In the genomic region with DNA sequence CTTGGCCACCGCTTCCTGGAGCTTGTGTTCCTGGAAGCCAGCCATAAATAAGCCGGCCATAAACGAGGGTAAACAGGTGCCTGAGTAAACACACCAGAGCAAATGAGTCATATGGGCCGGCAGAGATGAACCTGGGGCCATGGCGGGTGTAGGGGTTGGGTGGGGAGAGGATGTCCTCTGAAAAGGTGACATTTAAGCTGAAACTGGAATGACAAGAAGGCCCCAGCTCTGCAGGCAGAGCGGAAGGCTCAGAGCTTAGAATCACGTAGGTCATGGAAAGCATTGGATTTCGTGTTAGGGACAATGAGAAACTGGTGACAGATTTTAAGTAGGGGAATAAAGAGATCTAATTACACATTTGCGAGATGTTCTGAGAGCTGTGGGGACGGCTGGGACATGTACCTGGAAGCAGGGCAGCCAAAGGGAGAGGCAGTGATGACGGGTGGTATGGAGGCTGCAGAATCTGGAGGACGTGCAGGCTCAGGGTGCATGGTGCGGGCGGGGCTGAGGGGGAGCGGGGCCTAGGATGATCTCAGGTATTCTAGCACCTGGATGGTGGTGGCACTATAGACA, we compare ENCODE assay signal across 9 cellular contexts. TPM values are rescaled to one million over a fixed set of nuclear protein-coding genes. Genes with fewer than 3 reads are reported as not detected.
A peak's percentile ranks its signal among the peaks of the same experiment; 100 is the strongest.
DNase-seq lines count a peak whose midpoint lies in the region; ATAC-seq, FAIRE-seq and TF ChIP-seq lines count a peak whose summit lies in the region.
"Had no signal": no experiment of that assay in that cellular context is flagged by ENCODE, and none has a peak within 500 bp of the region (broad histone marks: within the 10 kb centered on the region; RNA-seq: fewer than 3 reads in every experiment).

No MANE protein-coding gene starts in this region.

- FAIRE-seq in A549 (lab: Jason Lieb, UNC) = no peak

- DNase-seq in A549 (ENCODE audit: low read depth in 1 of 2, low spot score in 1 of 2) (peak; percentile 62 to 80), T-cell (no peak), endothelial cell (ENCODE audit: low spot score) (no peak), NCI-H187 (lab: John Stamatoyannopoulos, UW) (no peak)
- no peak for DNase-seq in activated CD4-positive, alpha-beta T cell treated with anti-CD3 and anti-CD28 coated beads for 1 hour
- DNase-seq: SW 1271 had no signal

- H3K9me3 Mint-ChIP-seq in T-cell (no peaks in the 10 kb centered on the region), endothelial cell (ENCODE audit: unreplicated experiment) (no peaks in the 10 kb centered on the region)

- H3K36me3 ChIP-seq in HEK293 (ENCODE audit: control insufficient read depth in 2 of 2, insufficient read depth in 1 of 2, low read length in 2 of 2) (peaks cover 0 to 13% of the 10 kb centered on the region in 2 experiments; a peak in 2 of 3 replicates), liver (ENCODE audit: control insufficient read depth in 4 of 4, insufficient read depth in 3 of 4, low read depth in 1 of 4, low read length in 3 of 4) (peaks cover 0 to 8% (median 0%) of the 10 kb centered on the region in 4 donors)

- H3K27me3 Mint-ChIP-seq in T-cell (no peaks in the 10 kb centered on the region), endothelial cell (ENCODE audit: unreplicated experiment) (peaks cover 6% of the 10 kb centered on the region)

- H3K36me3 Mint-ChIP-seq in T-cell (peaks cover 20% of the 10 kb centered on the region), endothelial cell (ENCODE audit: low read depth, unreplicated experiment) (peaks cover 9% of the 10 kb centered on the region)

- ATAC-seq in A549 (peak; percentile 47 to 70), T-cell (replicated peaks in 1 of 4) (no peak), HG03280 (IDR thresholded peaks at IDR 0.05; ENCODE audit: unreplicated experiment) (no peak)

- CTCF ChIA-PET in A549 (lab: Yijun Ruan, JAX) (interaction anchor here (0.6 to 1.8 kb wide), 4 partner anchors 9 to 294 kb away, joined by 3 to 5 read pairs (median 4); a partner anchor contains a TSS), HEK293 (lab: Yijun Ruan, JAX) (interaction anchor here (1.1 to 1.2 kb wide), 3 partner anchors 8 to 119 kb away, joined by 3 to 6 read pairs (median 4); no protein-coding TSS in a partner anchor), T-cell (lab: Charles Lee) (no interaction called here)

- H3K4me1 Mint-ChIP-seq in T-cell (no peaks in the 10 kb centered on the region), endothelial cell (ENCODE audit: unreplicated experiment) (peaks cover 6% of the 10 kb centered on the region)

- no peak for TF ChIP-seq EP300 in A549 (IDR thresholded peaks at IDR 0.05)

- H3K27ac Mint-ChIP-seq in T-cell (peak overlapping the region; percentile 36 to 52), endothelial cell (ENCODE audit: unreplicated experiment) (no peak overlapping the region)

- H3K9me3 ChIP-seq in A549 (no peaks in the 10 kb centered on the region), HEK293 (ENCODE audit: control insufficient read depth, insufficient read depth, low read depth, low read length) (no peaks in the 10 kb centered on the region), liver (ENCODE audit: control insufficient read depth in 4 of 4, low read length in 3 of 4) (no peaks in the 10 kb centered on the region)

- H3K4me3 ChIP-seq in A549 (no peak overlapping the region), HEK293 (ENCODE audit: low read depth, low read length) (no peak overlapping the region), liver (ENCODE audit: low read depth in 1 of 3, low read length in 3 of 3) (no peak overlapping the region)

- TF ChIP-seq RAD21 in A549 (conservative IDR thresholded peaks at IDR 0.05 in 1 of 2, IDR thresholded peaks at IDR 0.05 in 1 of 2) = no peak
- no peak for TF ChIP-seq RAD21 in liver (IDR thresholded peaks at IDR 0.05)

- H3K9ac ChIP-seq in liver (ENCODE audit: low read depth in 1 of 2, low read length in 2 of 2) = no peak overlapping the region

- TF ChIP-seq CTCF in A549 (IDR thresholded peaks at IDR 0.05) = no peak
- TF ChIP-seq CTCF in HEK293 (tag by site-specific recombination; IDR thresholded peaks at IDR 0.05) = no peak
- no peak for TF ChIP-seq CTCF in liver (IDR thresholded peaks at IDR 0.05; ENCODE audit: low read depth, low read length, missing input control)
- no peak for TF ChIP-seq CTCF in endothelial cell (IDR thresholded peaks at IDR 0.05; ENCODE audit: unreplicated experiment)

- no peak for TF ChIP-seq POLR2A in A549 (IDR thresholded peaks at IDR 0.05; ENCODE audit: low read length)

- H3K27ac ChIP-seq in A549 (peak overlapping the region; percentile 44 to 51; a peak in 3 of 6 replicates), HEK293 (ENCODE audit: extremely low read depth, low read depth, low read length) (peak overlapping the region; percentile 44; the same call in 1 of the 2 replicates), liver (ENCODE audit: low read depth in 1 of 2, low read length in 2 of 2) (no peak overlapping the region)

- WGBS in A549 (ENCODE audit: missing lambda C conversion rate) = 51% methylated on average over 14 of the region's 15 CpGs
- 68% methylated on average over 15 of the region's 15 CpGs for WGBS in liver

- H3K4me2 ChIP-seq in A549 = peak overlapping the region; percentile 72

- POLR2A ChIA-PET in A549 (lab: Yijun Ruan, JAX) (no interaction called here), HEK293 (lab: Yijun Ruan, JAX) (interaction anchor here (0.6 to 0.7 kb wide), 2 partner anchors 78 to 1502 kb away, joined by 7 to 9 read pairs; no protein-coding TSS in a partner anchor), T-cell (lab: Charles Lee) (no interaction called here)

- no peaks in the 10 kb centered on the region for H3K27me3 ChIP-seq in liver (ENCODE audit: control insufficient read depth in 4 of 4, insufficient read depth in 4 of 4, low read length in 3 of 4)

- H3K4me1 ChIP-seq in A549 (peaks cover 16% of the 10 kb centered on the region), HEK293 (ENCODE audit: control insufficient read depth, insufficient read depth, low read length) (peaks cover 13% of the 10 kb centered on the region), liver (ENCODE audit: control insufficient read depth in 4 of 4, insufficient read depth in 4 of 4, low read length in 3 of 4) (peaks cover 0 to 8% (median 1%) of the 10 kb centered on the region in 4 donors)

- H3K4me3 Mint-ChIP-seq in T-cell (no peak overlapping the region), endothelial cell (ENCODE audit: unreplicated experiment) (no peak overlapping the region)

TF ChIP-seq in A549, 52 proteins besides CTCF, POLR2A, EP300 and RAD21:
- TF ChIP-seq FOSL2 (IDR thresholded peaks at IDR 0.05) (0 out of 2 replicates have a peak, but pooled peaks have one; percentile 27), FOSL2 (CRISPR knock-in tag; IDR thresholded peaks at IDR 0.05) (peak; percentile 64), BHLHE40 (IDR thresholded peaks at IDR 0.05; ENCODE audit: low read depth, low read length) (no peak)

TF ChIP-seq in HEK293, 187 proteins besides CTCF, POLR2A, EP300 and RAD21 (continues in another document):
- TF ChIP-seq SCRT2 (tag by site-specific recombination; IDR thresholded peaks at IDR 0.05) = peak; percentile 98
- TF ChIP-seq ZNF600 (tag by site-specific recombination; IDR thresholded peaks at IDR 0.05) = peak; percentile 93

TF ChIP-seq in liver, 16 proteins besides CTCF, POLR2A, EP300 and RAD21 (continues in another document):
- TF ChIP-seq RXRA (IDR thresholded peaks at IDR 0.05) (peak in 1 of 2 donors; percentile 27), HNF4G (IDR thresholded peaks at IDR 0.05) (no peak), GABPA (IDR thresholded peaks at IDR 0.05 in 1 of 2, conservative IDR thresholded peaks at IDR 0.05 in 1 of 2) (no peak)
- TF ChIP-seq, protein P1, sequence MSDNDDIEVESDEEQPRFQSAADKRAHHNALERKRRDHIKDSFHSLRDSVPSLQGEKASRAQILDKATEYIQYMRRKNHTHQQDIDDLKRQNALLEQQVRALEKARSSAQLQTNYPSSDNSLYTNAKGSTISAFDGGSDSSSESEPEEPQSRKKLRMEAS (IDR thresholded peaks at IDR 0.05) = no peak

RNA-seq across cellular contexts. Expression of a gene that starts 8.1 kb away (rescaled TPM):
- polyA plus RNA-seq in A549 (2011; rRNA removed) (6.3 and 10.0 TPM in 2 replicates), A549 (2017; fragmentation: RNase III; extraction: RNeasy Plus Mini Kit Qiagen cat#74134 plus additional on column Dnase treatment) (5.4 to 7.5 TPM (median 7.2 TPM) in 3 replicates), liver (1 to 10 TPM in 1 of 2 donors, under 1 TPM in 1; 0.77 to 2.1 TPM)
- 7.3 and 9.0 TPM in 2 replicates for polyA plus RNA-seq in A549 (2012; cell fraction: cytosol; rRNA removed)
- 33.3 and 33.9 TPM in 2 replicates for polyA plus RNA-seq in A549 (2012; cell fraction: nucleus; rRNA removed)
- polyA minus RNA-seq in A549 (2011; rRNA and poly(A)+ RNA removed) = 23.8 and 31.2 TPM in 2 replicates
- total RNA-seq in T-cell (10 to 100 TPM; 22.6 to 54.4 (median 52.7) TPM), liver (10 to 100 TPM; 10.2 to 11.6 TPM), endothelial cell (ENCODE audit: unreplicated experiment) (33.9 TPM)

RNA-seq across cellular contexts. Expression of a gene that starts 35.0 kb away (rescaled TPM):
- polyA plus RNA-seq in A549 (2011; rRNA removed) = 3.0 and 4.2 TPM in 2 replicates
- 2.1 and 2.7 TPM in 2 replicates for polyA plus RNA-seq in A549 (2012; cell fraction: cytosol; rRNA removed)
- polyA plus RNA-seq in A549 (2012; cell fraction: nucleus; rRNA removed) = 11.0 and 11.3 TPM in 2 replicates
- 4.5 to 5.0 TPM (median 4.7 TPM) in 3 replicates for polyA plus RNA-seq in A549 (2017; fragmentation: RNase III; extraction: RNeasy Plus Mini Kit Qiagen cat#74134 plus additional on column Dnase treatment)
- 5.2 and 6.6 TPM in 2 replicates for polyA minus RNA-seq in A549 (2011; rRNA and poly(A)+ RNA removed)
- 1 to 10 TPM; 6.3 to 9.4 (median 8.5) TPM for total RNA-seq in T-cell
- total RNA-seq in liver = 1 to 10 TPM; 1.8 to 4.9 TPM
- polyA plus RNA-seq in liver = under 1 TPM; 0.32 to 0.87 TPM
- total RNA-seq in endothelial cell (ENCODE audit: unreplicated experiment) = 11.8 TPM

Comparison
In these comparisons a context has a peak if more than half of its experiments do, and no peak if none do; other contexts are left out.
1. ATAC-seq: peak in A549 (2 of 2); none in T-cell (0 of 4) and HG03280 (single experiment).
2. DNase-seq: peak in A549 (2 of 2); none in T-cell (0 of 34), endothelial cell (single experiment), NCI-H187 (0 of 2) and activated CD4-positive, alpha-beta T cell treated with anti-CD3 and anti-CD28 coated beads for 1 hour (single experiment).
3. H3K27ac ChIP-seq: peak in A549 (2 of 2) and HEK293 (single experiment); none in liver (0 of 2).
4. CTCF ChIA-PET loops: an anchor here in A549 (0.6 to 1.8 kb wide) and HEK293 (1.1 to 1.2 kb wide); none called in T-cell.